1 cellular context compared by ENCODE assay signal in genomic region chr15:75640483-75641175, GRCh38.
A peak's percentile ranks its signal among the peaks of the same experiment; 100 is the strongest.
TF ChIP-seq lines count a peak whose summit lies in the region.

No MANE protein-coding gene starts in this region.

TF ChIP-seq in HepG2, 621 proteins besides CTCF, POLR2A, EP300 and RAD21 (continued from another document and continues in another):
- TF ChIP-seq SOX13 (IDR thresholded peaks at IDR 0.05) = 0 out of 2 replicates have a peak, but pooled peaks have one; percentile 9
- TF ChIP-seq SOX13 (CRISPR knock-in tag; conservative IDR thresholded peaks at IDR 0.05 in 1 of 2, IDR thresholded peaks at IDR 0.05 in 1 of 2) = peak in 1 of 2 experiments; percentile 74; a peak in 2 of 4 replicates
- TF ChIP-seq KDM6A (CRISPR knock-in tag; IDR thresholded peaks at IDR 0.05; ENCODE audit: low read depth) = no peak
- TF ChIP-seq ZNF12 (CRISPR knock-in tag; IDR thresholded peaks at IDR 0.05) = peak; percentile 88
- no peak for TF ChIP-seq PRPF4 (IDR thresholded peaks at IDR 0.05; ENCODE audit: low read depth, low read length, poor library complexity, severe bottlenecking)
- no peak for TF ChIP-seq ARNTL (CRISPR knock-in tag; IDR thresholded peaks at IDR 0.05)
- TF ChIP-seq ZBTB1 (CRISPR knock-in tag; IDR thresholded peaks at IDR 0.05; ENCODE audit: borderline replicate concordance) = no peak
- TF ChIP-seq IKZF1 (IDR thresholded peaks at IDR 0.05) = no peak
- peak in 1 of 2 experiments; percentile 43; a peak in 2 of 4 replicates for TF ChIP-seq HMGXB4 (CRISPR knock-in tag; IDR thresholded peaks at IDR 0.05; ENCODE audit: borderline replicate concordance in 1 of 2, low read depth in 1 of 2)
- no peak for TF ChIP-seq ZBTB26 (CRISPR knock-in tag; IDR thresholded peaks at IDR 0.05; ENCODE audit: borderline replicate concordance)
- 0 out of 2 replicates have a peak, but pooled peaks have one; percentile 9 for TF ChIP-seq NCOA1 (CRISPR knock-in tag; IDR thresholded peaks at IDR 0.05)
- TF ChIP-seq ZKSCAN1 (IDR thresholded peaks at IDR 0.05; ENCODE audit: low read length) = no peak
- no peak for TF ChIP-seq CREB1 (IDR thresholded peaks at IDR 0.05)
- no peak for TF ChIP-seq CREB1 (CRISPR knock-in tag; IDR thresholded peaks at IDR 0.05)
- no peak for TF ChIP-seq ZNF878 (CRISPR knock-in tag; IDR thresholded peaks at IDR 0.05)
- TF ChIP-seq REL (CRISPR knock-in tag; conservative IDR thresholded peaks at IDR 0.05) = no peak
- TF ChIP-seq SP4 (CRISPR knock-in tag; IDR thresholded peaks at IDR 0.05) = no peak
- TF ChIP-seq YEATS2 (CRISPR knock-in tag; IDR thresholded peaks at IDR 0.05; ENCODE audit: borderline replicate concordance) = no peak
- no peak for TF ChIP-seq ZNF629 (CRISPR knock-in tag; conservative IDR thresholded peaks at IDR 0.05)
- no peak for TF ChIP-seq STAT6 (CRISPR knock-in tag; IDR thresholded peaks at IDR 0.05; ENCODE audit: borderline replicate concordance)
- TF ChIP-seq GLMP (CRISPR knock-in tag; IDR thresholded peaks at IDR 0.05; ENCODE audit: borderline replicate concordance) = no peak
- TF ChIP-seq PATZ1 (CRISPR knock-in tag; IDR thresholded peaks at IDR 0.05) = no peak
- no peak for TF ChIP-seq ZNF589 (CRISPR knock-in tag; conservative IDR thresholded peaks at IDR 0.05)
- TF ChIP-seq PRDM15 (CRISPR knock-in tag; IDR thresholded peaks at IDR 0.05) = no peak
- no peak for TF ChIP-seq U2AF1 (optimal IDR thresholded peaks at IDR 0.05; ENCODE audit: low read depth, low read length)
- 0 out of 2 replicates have a peak, but pooled peaks have one; percentile 12 for TF ChIP-seq ZBTB20 (CRISPR knock-in tag; IDR thresholded peaks at IDR 0.05; ENCODE audit: borderline replicate concordance, low read depth)
- TF ChIP-seq ZNF749 (CRISPR knock-in tag; IDR thresholded peaks at IDR 0.05; ENCODE audit: borderline replicate concordance) = no peak
- no peak for TF ChIP-seq PAWR (CRISPR knock-in tag; IDR thresholded peaks at IDR 0.05; ENCODE audit: borderline replicate concordance)
- TF ChIP-seq SOX6 (IDR thresholded peaks at IDR 0.05) = no peak
- TF ChIP-seq SOX6 (CRISPR knock-in tag; IDR thresholded peaks at IDR 0.05) = no peak; the same call in 1 of the 2 replicates
- no peak for TF ChIP-seq ZBTB25 (CRISPR knock-in tag; IDR thresholded peaks at IDR 0.05)
- TF ChIP-seq SCMH1 (CRISPR knock-in tag; IDR thresholded peaks at IDR 0.05; ENCODE audit: borderline replicate concordance) = no peak
- peak; percentile 57 for TF ChIP-seq ZMYM3 (CRISPR knock-in tag; IDR thresholded peaks at IDR 0.05)
- TF ChIP-seq ZUFSP (CRISPR knock-in tag; IDR thresholded peaks at IDR 0.05; ENCODE audit: borderline replicate concordance) = no peak
- no peak for TF ChIP-seq ZNF891 (CRISPR knock-in tag; IDR thresholded peaks at IDR 0.05)
- 0 out of 2 replicates have a peak, but pooled peaks have one; percentile 12 for TF ChIP-seq ARID5B (CRISPR knock-in tag; IDR thresholded peaks at IDR 0.05)
- 0 out of 2 replicates have a peak, but pooled peaks have one; percentile 55 for TF ChIP-seq KDM1A (CRISPR knock-in tag; IDR thresholded peaks at IDR 0.05)
- no peak for TF ChIP-seq ZNF557 (CRISPR knock-in tag; IDR thresholded peaks at IDR 0.05)
- 0 out of 2 replicates have a peak, but pooled peaks have one; percentile 18 for TF ChIP-seq ZNF3 (CRISPR knock-in tag; IDR thresholded peaks at IDR 0.05)
- no peak for TF ChIP-seq NCOA5 (CRISPR knock-in tag; IDR thresholded peaks at IDR 0.05)
- peak; percentile 36; the same call in 1 of the 2 replicates for TF ChIP-seq ZNF558 (CRISPR knock-in tag; IDR thresholded peaks at IDR 0.05; ENCODE audit: borderline replicate concordance)
- 0 out of 2 replicates have a peak, but pooled peaks have one; percentile 22 for TF ChIP-seq PHF21A (CRISPR knock-in tag; IDR thresholded peaks at IDR 0.05)
- TF ChIP-seq ZNF772 (CRISPR knock-in tag; IDR thresholded peaks at IDR 0.05) = 0 out of 2 replicates have a peak, but pooled peaks have one; percentile 4
